In genomic region chr12:24478254-24478653, GRCh38 we compare ENCODE assay signal across 15 cellular contexts.
A peak's percentile ranks its signal among the peaks of the same experiment; 100 is the strongest.
DNase-seq lines count a peak whose midpoint lies in the region; ATAC-seq and TF ChIP-seq lines count a peak whose summit lies in the region.
"Had no signal": no experiment of that assay in that cellular context is flagged by ENCODE, and none has a peak within 500 bp of the region (broad histone marks: within the 10 kb centered on the region; RNA-seq: fewer than 3 reads in every experiment).

No MANE protein-coding gene starts in this region.

- H4K20me1 ChIP-seq in OCI-LY3 (ENCODE audit: insufficient read depth, low read length) (no peaks in the 10 kb centered on the region), osteoblast (ENCODE audit: insufficient read depth, low read length) (no peaks in the 10 kb centered on the region)

- H3K36me3 ChIP-seq in OCI-LY3 (replicated peaks; ENCODE audit: low read depth, low read length) (peaks cover 18% of the 10 kb centered on the region), osteoblast (ENCODE audit: insufficient read depth, low read length) (no peaks in the 10 kb centered on the region)
- no peaks in the 10 kb centered on the region for H3K36me3 ChIP-seq in CD4-positive, alpha-beta memory T cell (ENCODE audit: insufficient read depth, low read length)
- H3K36me3 ChIP-seq: HAP-1 had no signal

- POLR2A ChIA-PET in CD4-positive, alpha-beta memory T cell (lab: Charles Lee; ENCODE audit: partially characterized antibody), result no interaction called here

- peaks cover 68% of the 10 kb centered on the region for H3K4me1 ChIP-seq in OCI-LY3 (ENCODE audit: low read length)
- no peaks in the 10 kb centered on the region for H3K4me1 ChIP-seq in CD4-positive, alpha-beta memory T cell (ENCODE audit: insufficient read depth, low read length)
- H3K4me1 ChIP-seq in osteoblast (ENCODE audit: insufficient read depth, low read length), result no peaks in the 10 kb centered on the region

- H3K4me3 ChIP-seq in OCI-LY3 (ENCODE audit: low read length) (no peak overlapping the region), osteoblast (ENCODE audit: insufficient read depth, low read length) (no peak overlapping the region)
- H3K4me3 ChIP-seq in CD4-positive, alpha-beta memory T cell (ENCODE audit: low read length in 2 of 2), result no peak overlapping the region
- H3K4me3 ChIP-seq: HAP-1 had no signal

- no peak overlapping the region for H3K4me3 Mint-ChIP-seq in CD4-positive, alpha-beta memory T cell
- H3K4me3 Mint-ChIP-seq: CD4-positive, CD25-positive, alpha-beta regulatory T cell had no signal

- H3K27ac ChIP-seq in OCI-LY3 (ENCODE audit: low read length) (no peak overlapping the region), osteoblast (ENCODE audit: low read depth, low read length) (no peak overlapping the region)
- no peak overlapping the region for H3K27ac ChIP-seq in CD4-positive, alpha-beta memory T cell (ENCODE audit: low read depth, low read length)

- no peak overlapping the region for H3K9ac ChIP-seq in OCI-LY3 (ENCODE audit: low read length)

- no peak overlapping the region for H2AFZ ChIP-seq in OCI-LY3 (ENCODE audit: low read depth, low read length)
- H2AFZ ChIP-seq in osteoblast (ENCODE audit: low read length), result no peak overlapping the region

- peaks cover 0 to 3% (median 0%) of the 10 kb centered on the region in 8 donors for H3K9me3 Mint-ChIP-seq in CD4-positive, alpha-beta memory T cell

- no peaks in the 10 kb centered on the region for H3K27me3 ChIP-seq in OCI-LY3 (ENCODE audit: low read depth, low read length)
- H3K27me3 ChIP-seq in CD4-positive, alpha-beta memory T cell (ENCODE audit: insufficient read depth, low read length), result no peaks in the 10 kb centered on the region
- no peaks in the 10 kb centered on the region for H3K27me3 ChIP-seq in osteoblast (ENCODE audit: insufficient read depth, low read length)

- no peak overlapping the region for H3K27ac Mint-ChIP-seq in CD4-positive, alpha-beta memory T cell
- H3K27ac Mint-ChIP-seq: CD4-positive, CD25-positive, alpha-beta regulatory T cell had no signal

- no peaks in the 10 kb centered on the region for H3K36me3 Mint-ChIP-seq in CD4-positive, alpha-beta memory T cell
- H3K36me3 Mint-ChIP-seq: CD4-positive, CD25-positive, alpha-beta regulatory T cell had no signal

- H3K4me2 ChIP-seq in OCI-LY3 (ENCODE audit: low read length), result 0 out of 2 replicates have a peak overlapping the region, but pooled peaks have one; percentile 3
- no peak overlapping the region for H3K4me2 ChIP-seq in osteoblast (ENCODE audit: insufficient read depth, low read length)

- H3K9me3 ChIP-seq in OCI-LY3 (ENCODE audit: insufficient read depth, low read length) (no peaks in the 10 kb centered on the region), osteoblast (ENCODE audit: low read depth, low read length) (no peaks in the 10 kb centered on the region)
- no peaks in the 10 kb centered on the region for H3K9me3 ChIP-seq in CD4-positive, alpha-beta memory T cell (ENCODE audit: control insufficient read depth in 1 of 2, low read length in 2 of 2)
- H3K9me3 ChIP-seq: HAP-1 had no signal

- TF ChIP-seq CTCF in OCI-LY3 (IDR thresholded peaks at IDR 0.05; ENCODE audit: low read depth, low read length) (no peak), osteoblast (IDR thresholded peaks at IDR 0.05; ENCODE audit: extremely low read depth, low read depth, low read length) (no peak)

- H3K79me2 ChIP-seq in OCI-LY3 (ENCODE audit: low read length), result peaks cover 89% of the 10 kb centered on the region
- H3K79me2 ChIP-seq in osteoblast (ENCODE audit: insufficient read depth, low read length), result no peaks in the 10 kb centered on the region

- no peaks in the 10 kb centered on the region for H3K27me3 Mint-ChIP-seq in CD4-positive, alpha-beta memory T cell
- H3K27me3 Mint-ChIP-seq: CD4-positive, CD25-positive, alpha-beta regulatory T cell had no signal

- DNase-seq in COR-L47 (lab: John Stamatoyannopoulos, UW) (peak; percentile 2), DMS53 treated with DMSO at 0.1 percent for 48 hours (lab: John Stamatoyannopoulos, UW; ENCODE audit: unreplicated experiment) (peak; percentile 77), NCI-H2107 treated with DMSO at 0.1 percent for 48 hours (lab: John Stamatoyannopoulos, UW; ENCODE audit: unreplicated experiment) (peak; percentile 82), osteoblast (ENCODE audit: insufficient read length, low spot score, missing footprints) (no peak)
- no peak for DNase-seq in CD4-positive, alpha-beta memory T cell
- DNase-seq: CD4-positive, CD25-positive, alpha-beta regulatory T cell; EL; Karpas-422; NCI-H1694; NK-92 treated with Interleukin-12 subunit alpha and Interleukin-12 subunit beta, amount 100 ng/mL, for 24 hours; T-helper 9 cell had no signal

- CTCF ChIA-PET in CD4-positive, alpha-beta memory T cell (lab: Charles Lee; ENCODE audit: partially characterized antibody), result interaction anchor here (0.8 kb wide), 1 partner anchor 14 kb away, joined by 3 read pairs; no protein-coding TSS in a partner anchor

- intact Hi-C loops in CD4-positive, alpha-beta memory T cell (cut with micrococcal nuclease), result no loop called here

- ATAC-seq in GM19467 (IDR thresholded peaks at IDR 0.05; ENCODE audit: unreplicated experiment), result no peak
- no peak for ATAC-seq in GM21381 (IDR thresholded peaks at IDR 0.05; ENCODE audit: unreplicated experiment)

- no peaks in the 10 kb centered on the region for H3K4me1 Mint-ChIP-seq in CD4-positive, alpha-beta memory T cell
- H3K4me1 Mint-ChIP-seq: CD4-positive, CD25-positive, alpha-beta regulatory T cell had no signal

Comparison
In these comparisons a context has a peak if more than half of its experiments do, and no peak if none do; other contexts are left out.
1. DNase-seq: peak in COR-L47 (single experiment), DMS53 treated with DMSO at 0.1 percent for 48 hours (single experiment) and NCI-H2107 treated with DMSO at 0.1 percent for 48 hours (single experiment); none in CD4-positive, alpha-beta memory T cell (0 of 5) and osteoblast (single experiment).